12 cellular contexts compared by ENCODE assay signal in the genomic region with DNA sequence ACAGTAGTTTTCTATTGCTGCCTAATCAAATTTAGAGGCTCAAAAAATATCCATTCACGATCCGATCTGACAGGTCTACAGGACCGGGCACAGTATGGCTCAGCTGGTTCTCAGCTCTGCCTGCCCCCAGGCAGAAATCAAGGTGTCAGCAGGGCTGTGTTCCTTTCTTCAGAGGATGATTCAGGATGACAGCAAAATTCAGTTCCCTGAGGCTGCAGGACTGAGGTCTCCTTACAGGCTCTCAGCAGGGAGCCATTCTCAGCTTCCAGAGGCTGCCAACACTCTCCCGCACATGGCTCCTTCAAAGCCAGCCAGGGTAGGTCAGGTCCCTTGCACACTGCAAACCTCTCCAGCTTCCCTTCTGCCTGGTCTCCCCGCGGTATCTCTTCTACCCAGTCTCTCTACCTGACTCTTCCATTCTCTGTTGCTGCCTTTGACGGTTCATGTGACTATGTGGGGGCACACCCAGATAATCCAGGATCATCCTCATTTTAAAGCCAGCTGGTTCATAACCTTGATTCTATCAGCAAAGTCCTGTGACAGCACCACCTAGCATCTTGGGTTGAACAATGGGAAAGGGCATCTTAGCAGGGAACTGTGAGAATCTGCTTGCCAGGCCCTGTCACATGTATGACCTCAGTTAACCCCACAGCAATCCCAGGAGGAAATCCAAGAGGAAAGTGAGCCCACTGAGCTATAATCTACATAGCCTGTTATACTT. TPM values are rescaled to one million over a fixed set of nuclear protein-coding genes. Genes with fewer than 3 reads are reported as not detected.
DNase-seq lines count a peak whose midpoint lies in the region; ATAC-seq, FAIRE-seq and TF ChIP-seq lines count a peak whose summit lies in the region.
"Had no signal": no experiment of that assay in that cellular context is flagged by ENCODE, and none has a peak within 500 bp of the region (broad histone marks: within the 10 kb centered on the region; RNA-seq: fewer than 3 reads in every experiment).

No MANE protein-coding gene starts in this region.

- POLR2A ChIA-PET in activated CD8-positive, alpha-beta T cell treated with anti-CD3 and anti-CD28 coated beads for 36 hours (lab: Charles Lee), result interaction anchor here (1.4 kb wide), 1 partner anchor 16 kb away, joined by 8 read pairs; no protein-coding TSS in a partner anchor
- POLR2A ChIA-PET in activated CD8-positive, alpha-beta T cell treated with anti-CD3 and anti-CD28 coated beads, Interleukin-2, amount 10 ng/mL, durations not matched to agents 7 days and 5 days (lab: Charles Lee), result interaction anchor here (0.8 to 7.6 kb wide), 3 partner anchors 15 to 49 kb away, joined by 3 to 102 read pairs (median 4); no protein-coding TSS in a partner anchor
- POLR2A ChIA-PET in GM12878 (lab: Charles Lee), result interaction anchor here (0.6 kb wide), 1 partner anchor 143 kb away, joined by 3 read pairs; no protein-coding TSS in a partner anchor

- SMC1A ChIA-PET in GM12878 (lab: Charles Lee; ENCODE audit: uncharacterized antibody, unreplicated experiment), result no interaction called here

- no peaks in the 10 kb centered on the region for H3K9me3 Mint-ChIP-seq in activated CD8-positive, alpha-beta T cell treated with anti-CD3 and anti-CD28 coated beads for 36 hours
- no peaks in the 10 kb centered on the region for H3K9me3 Mint-ChIP-seq in activated CD8-positive, alpha-beta T cell treated with anti-CD3 and anti-CD28 coated beads, Interleukin-2, amount 10 ng/mL, durations not matched to agents 7 days and 5 days (ENCODE audit: insufficient read depth)
- H3K9me3 Mint-ChIP-seq in natural killer cell treated with Interleukin-12 subunit alpha and Interleukin-12 subunit beta and Interleukin-15 and Interleukin-18, amount 100 ng/mL, for 72 hours, result peaks cover 3% of the 10 kb centered on the region

- H3K36me3 Mint-ChIP-seq in activated CD8-positive, alpha-beta T cell treated with anti-CD3 and anti-CD28 coated beads for 36 hours (ENCODE audit: low read depth), result peaks cover 57% of the 10 kb centered on the region
- peaks cover 81% of the 10 kb centered on the region for H3K36me3 Mint-ChIP-seq in activated CD8-positive, alpha-beta T cell treated with anti-CD3 and anti-CD28 coated beads, Interleukin-2, amount 10 ng/mL, durations not matched to agents 7 days and 5 days (ENCODE audit: low read depth)
- H3K36me3 Mint-ChIP-seq in natural killer cell treated with Interleukin-12 subunit alpha and Interleukin-12 subunit beta and Interleukin-15 and Interleukin-18, amount 100 ng/mL, for 72 hours, result peaks cover 31% of the 10 kb centered on the region

- peaks cover 74% of the 10 kb centered on the region for H3K4me1 Mint-ChIP-seq in activated CD8-positive, alpha-beta T cell treated with anti-CD3 and anti-CD28 coated beads for 36 hours (ENCODE audit: low read depth)
- H3K4me1 Mint-ChIP-seq in activated CD8-positive, alpha-beta T cell treated with anti-CD3 and anti-CD28 coated beads, Interleukin-2, amount 10 ng/mL, durations not matched to agents 7 days and 5 days (ENCODE audit: low read depth), result peaks cover 81% of the 10 kb centered on the region
- peaks cover 67 to 74% of the 10 kb centered on the region in 2 donors for H3K4me1 Mint-ChIP-seq in natural killer cell treated with Interleukin-12 subunit alpha and Interleukin-12 subunit beta and Interleukin-15 and Interleukin-18, amount 100 ng/mL, for 72 hours (ENCODE audit: low read depth in 2 of 2)

- no peak overlapping the region for H3K4me3 ChIP-seq in GM12878
- H3K4me3 ChIP-seq: pancreas had no signal

- H3K4me3 Mint-ChIP-seq in activated CD8-positive, alpha-beta T cell treated with anti-CD3 and anti-CD28 coated beads for 36 hours, result no peak overlapping the region
- no peak overlapping the region for H3K4me3 Mint-ChIP-seq in activated CD8-positive, alpha-beta T cell treated with anti-CD3 and anti-CD28 coated beads, Interleukin-2, amount 10 ng/mL, durations not matched to agents 7 days and 5 days
- H3K4me3 Mint-ChIP-seq in natural killer cell treated with Interleukin-12 subunit alpha and Interleukin-12 subunit beta and Interleukin-15 and Interleukin-18, amount 100 ng/mL, for 72 hours, result peak overlapping the region; percentile 79
- H3K4me3 Mint-ChIP-seq: IgD-negative memory B cell had no signal

- no peak for TF ChIP-seq RAD21 in GM12878 (IDR thresholded peaks at IDR 0.05; ENCODE audit: insufficient read depth, low read depth, low read length)

- peak; percentile 38 for FAIRE-seq in GM12878 (lab: Jason Lieb, UNC)
- FAIRE-seq: endometrium, pancreas had no signal

- CTCF ChIA-PET in activated CD8-positive, alpha-beta T cell treated with anti-CD3 and anti-CD28 coated beads for 36 hours (lab: Charles Lee), result interaction anchor here (0.8 kb wide), 1 partner anchor 15 kb away, joined by 4 read pairs; no protein-coding TSS in a partner anchor
- CTCF ChIA-PET in activated CD8-positive, alpha-beta T cell treated with anti-CD3 and anti-CD28 coated beads, Interleukin-2, amount 10 ng/mL, durations not matched to agents 7 days and 5 days (lab: Charles Lee), result interaction anchor here (0.7 to 6.4 kb wide), 3 partner anchors 11 to 21 kb away, joined by 3 to 65 read pairs (median 4); no protein-coding TSS in a partner anchor
- CTCF ChIA-PET in GM12878 (lab: Yijun Ruan, JAX), result no interaction called here

- no peaks in the 10 kb centered on the region; the same call in 1 of the 2 replicates for H3K79me2 ChIP-seq in GM12878 (ENCODE audit: control insufficient read depth, insufficient read depth, low read length)

- H2AFZ ChIP-seq in GM12878 (ENCODE audit: control insufficient read depth, low read depth, low read length), result no peak overlapping the region

- intact Hi-C loops in activated CD8-positive, alpha-beta T cell treated with anti-CD3 and anti-CD28 coated beads for 36 hours (cut with micrococcal nuclease), result no loop called here
- intact Hi-C loops in GM12878 (cut with micrococcal nuclease; ENCODE audit: unreplicated experiment), result no loop called here

- TF ChIP-seq EP300 in GM12878 (IDR thresholded peaks at IDR 0.05; ENCODE audit: borderline replicate concordance in 1 of 2, control insufficient read depth in 1 of 2, low read depth in 2 of 2, low read length in 2 of 2), result no peak

- TF ChIP-seq POLR2A in GM12878 (IDR thresholded peaks at IDR 0.05; ENCODE audit: low read depth, low read length), result no peak

- peak overlapping the region; percentile 90 for H3K27ac Mint-ChIP-seq in activated CD8-positive, alpha-beta T cell treated with anti-CD3 and anti-CD28 coated beads for 36 hours
- H3K27ac Mint-ChIP-seq in activated CD8-positive, alpha-beta T cell treated with anti-CD3 and anti-CD28 coated beads, Interleukin-2, amount 10 ng/mL, durations not matched to agents 7 days and 5 days, result no peak overlapping the region
- peak overlapping the region; percentile 91 to 94 for H3K27ac Mint-ChIP-seq in natural killer cell treated with Interleukin-12 subunit alpha and Interleukin-12 subunit beta and Interleukin-15 and Interleukin-18, amount 100 ng/mL, for 72 hours

- DNase-seq in activated CD8-positive, alpha-beta T cell treated with anti-CD3 and anti-CD28 coated beads for 36 hours, result no peak
- DNase-seq in activated CD8-positive, alpha-beta T cell treated with anti-CD3 and anti-CD28 coated beads, Interleukin-2, amount 10 ng/mL, durations not matched to agents 7 days and 5 days, result no peak
- DNase-seq in NCI-H82 treated with DMSO at 0.1 percent for 48 hours (lab: John Stamatoyannopoulos, UW; ENCODE audit: unreplicated experiment) (peak; percentile 61), GM12878 (ENCODE audit: low read depth, low spot score) (no peak), GM13976 (ENCODE audit: low spot score) (no peak)
- no peak for DNase-seq in natural killer cell treated with Interleukin-12 subunit alpha and Interleukin-12 subunit beta and Interleukin-15 and Interleukin-18, amount 100 ng/mL, for 72 hours (ENCODE audit: low spot score)
- DNase-seq: NCI-H2029 treated with DMSO at 0.1 percent for 48 hours, pancreas had no signal

- H3K4me1 ChIP-seq in GM12878 (ENCODE audit: control insufficient read depth, insufficient read depth, low read length), result peaks cover 38% of the 10 kb centered on the region

- peaks cover 2 to 5% of the 10 kb centered on the region in 2 experiments; a peak in 3 of 4 replicates for H3K36me3 ChIP-seq in GM12878 (ENCODE audit: control insufficient read depth in 2 of 2, insufficient read depth in 2 of 2, low read length in 1 of 2)
- H3K36me3 ChIP-seq: pancreas had no signal

- no peak overlapping the region for H3K27ac ChIP-seq in GM12878 (ENCODE audit: control insufficient read depth, insufficient read depth)
- H3K27ac ChIP-seq: pancreas had no signal

- no peaks in the 10 kb centered on the region for H3K9me3 ChIP-seq in GM12878 (replicated peaks; ENCODE audit: control insufficient read depth, insufficient read depth, low read length)
- H3K9me3 ChIP-seq: pancreas had no signal

- no peak overlapping the region for H3K4me2 ChIP-seq in GM12878 (ENCODE audit: control insufficient read depth, insufficient read depth)

- H3K27me3 Mint-ChIP-seq in activated CD8-positive, alpha-beta T cell treated with anti-CD3 and anti-CD28 coated beads for 36 hours, result no peaks in the 10 kb centered on the region
- no peaks in the 10 kb centered on the region for H3K27me3 Mint-ChIP-seq in activated CD8-positive, alpha-beta T cell treated with anti-CD3 and anti-CD28 coated beads, Interleukin-2, amount 10 ng/mL, durations not matched to agents 7 days and 5 days (ENCODE audit: low read depth)
- no peaks in the 10 kb centered on the region for H3K27me3 Mint-ChIP-seq in natural killer cell treated with Interleukin-12 subunit alpha and Interleukin-12 subunit beta and Interleukin-15 and Interleukin-18, amount 100 ng/mL, for 72 hours
- H3K27me3 Mint-ChIP-seq: IgD-negative memory B cell had no signal

- 100% methylated on average over 7 of the region's 7 CpGs for WGBS in GM12878 (ENCODE audit: insufficient coverage, insufficient replicate concordance, low lambda C conversion rate, missing lambda C conversion rate)

- no TSS peak for BruUV-seq in GM12878 (replicated peaks; lab: Mats Ljungman, UMichigan)

- no peaks in the 10 kb centered on the region for H4K20me1 ChIP-seq in GM12878 (ENCODE audit: control insufficient read depth, insufficient read depth)

- H3K9ac ChIP-seq in GM12878 (ENCODE audit: control insufficient read depth, insufficient read depth, low read length), result no peak overlapping the region

- no peak for TF ChIP-seq CTCF in activated CD8-positive, alpha-beta T cell treated with anti-CD3 and anti-CD28 coated beads for 36 hours (IDR thresholded peaks at IDR 0.05)
- TF ChIP-seq CTCF in GM12878 (IDR thresholded peaks at IDR 0.05 in 2 of 3, conservative IDR thresholded peaks at IDR 0.05 in 1 of 3; ENCODE audit: control insufficient read depth in 2 of 3, extremely low read depth in 1 of 3, insufficient read depth in 1 of 3, low read depth in 3 of 3, low read length in 3 of 3), result no peak
- TF ChIP-seq CTCF in GM13976 (IDR thresholded peaks at IDR 0.05; ENCODE audit: borderline replicate concordance, control extremely low read depth, extremely low read depth, insufficient read depth, missing control alignments), result no peak

- ATAC-seq in activated CD8-positive, alpha-beta T cell treated with anti-CD3 and anti-CD28 coated beads for 36 hours, result no peak
- ATAC-seq in activated CD8-positive, alpha-beta T cell treated with anti-CD3 and anti-CD28 coated beads, Interleukin-2, amount 10 ng/mL, durations not matched to agents 7 days and 5 days, result no peak
- ATAC-seq in GM12878 (no peak), GM18517 (IDR thresholded peaks at IDR 0.05; ENCODE audit: unreplicated experiment) (no peak), GM19463 (IDR thresholded peaks at IDR 0.05; ENCODE audit: unreplicated experiment) (no peak)
- ATAC-seq in natural killer cell treated with Interleukin-12 subunit alpha and Interleukin-12 subunit beta and Interleukin-15 and Interleukin-18, amount 100 ng/mL, for 72 hours, result no peak
- ATAC-seq: pancreas had no signal

- RAD21 ChIA-PET in GM12878 (lab: Charles Lee; ENCODE audit: unreplicated experiment), result no interaction called here

- H3K27me3 ChIP-seq in GM12878 (replicated peaks in 1 of 2; ENCODE audit: control insufficient read depth in 2 of 2, insufficient read depth in 2 of 2, low read length in 1 of 2), result no peaks in the 10 kb centered on the region
- H3K27me3 ChIP-seq: pancreas had no signal

- in situ Hi-C loops in GM12878 (cut with MboI) (no loop called here), GM13976 (cut with MboI; ENCODE audit: low sequenced_read_pairs, unreplicated experiment) (no loop called here)

RNA-seq across cellular contexts. Expression of a gene that starts 50.4 kb away (rescaled TPM):
- total RNA-seq in activated CD8-positive, alpha-beta T cell treated with anti-CD3 and anti-CD28 coated beads for 36 hours, result 10 to 100 TPM; 47.4 to 47.8 TPM
- total RNA-seq in activated CD8-positive, alpha-beta T cell treated with anti-CD3 and anti-CD28 coated beads, Interleukin-2, amount 10 ng/mL, durations not matched to agents 7 days and 5 days, result 100 to 1,000 TPM in 1 of 2 experiments, 10 to 100 TPM in 1; 95.3 to 100 TPM
- total RNA-seq in GM12878 (2013; cell fraction: nucleolus; rRNA removed), result 59.8 and 62.8 TPM in 2 replicates
- total RNA-seq in GM12878 (2014; rRNA removed) (14.6 and 18.0 TPM in 2 replicates), GM12878 (2014; rRNA removed; fragmentation: Illumina TruSeq; extraction: Trizol) (13.2 and 13.6 TPM in 2 replicates), GM12878 (2021) (22.9 and 25.4 TPM in 2 replicates)
- 10.8 TPM for polyA plus RNA-seq in GM12878 (2011; ENCODE audit: low read depth)
- polyA plus RNA-seq in GM12878 (2011; rRNA removed) (18.4 and 24.0 TPM in 2 replicates), GM12878 (2014; fragmentation: Illumina TruSeq; extraction: Trizol) (25.4 and 33.4 TPM in 2 replicates), GM12878 (2014; fragmentation: Nextera tagmentation; extraction: Ambion mirVana) (10 to 100 TPM in 1 of 2 experiments, 1 to 10 TPM in 1; 6.0 to 10.5 TPM), GM12878 (2014; rRNA removed) (21.2 and 25.2 TPM in 2 replicates), GM12878 (2016; fragmentation: Nextera tagmentation; extraction: Ambion mirVana) (10 to 100 TPM; 24.0 to 24.9 TPM)
- 17.3 and 24.1 TPM in 2 replicates for polyA plus RNA-seq in GM12878 (2011; cell fraction: cytosol; rRNA removed)
- 32.5 and 36.5 TPM in 2 replicates for polyA plus RNA-seq in GM12878 (2011; cell fraction: nucleus; rRNA removed)
- polyA plus RNA-seq in GM12878 (2012), result 15.7 and 17.2 TPM in 2 replicates
- polyA minus RNA-seq in GM12878 (2011; rRNA and poly(A)+ RNA removed), result 35.3 and 52.3 TPM in 2 replicates
- polyA minus RNA-seq in GM12878 (2011; cell fraction: cytosol; rRNA and poly(A)+ RNA removed), result 10.4 and 13.9 TPM in 2 replicates
- 27.9 and 39.3 TPM in 2 replicates for polyA minus RNA-seq in GM12878 (2011; cell fraction: nucleus; rRNA and poly(A)+ RNA removed)
- total RNA-seq in natural killer cell treated with Interleukin-12 subunit alpha and Interleukin-12 subunit beta and Interleukin-15 and Interleukin-18, amount 100 ng/mL, for 72 hours, result 100 to 1,000 TPM; 104 to 116 TPM
